In the genomic region with DNA sequence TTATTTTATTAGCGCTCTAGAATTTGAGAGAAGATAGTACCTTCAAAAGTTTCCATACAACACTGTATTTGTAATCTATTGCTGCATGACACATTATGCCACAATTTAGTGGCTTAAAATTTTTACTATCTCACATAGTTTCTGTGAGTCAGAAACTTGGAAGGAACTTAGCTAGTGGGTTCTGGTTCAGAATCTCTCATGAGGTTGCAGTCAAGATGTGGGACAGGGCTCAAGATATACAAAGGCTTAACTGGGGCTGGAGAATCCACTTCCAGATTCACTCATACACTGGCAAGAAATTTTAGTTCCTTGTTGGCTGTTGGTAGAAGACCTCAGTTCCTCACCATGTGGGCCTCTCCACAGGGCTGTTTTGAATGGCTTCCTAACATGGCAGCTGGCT, we compare ENCODE assay signal across 20 cellular contexts. TPM values are rescaled to one million over a fixed set of nuclear protein-coding genes. Genes with fewer than 3 reads are reported as not detected.
"Had no signal": no experiment of that assay in that cellular context is flagged by ENCODE, and none has a peak within 500 bp of the region (broad histone marks: within the 10 kb centered on the region; RNA-seq: fewer than 3 reads in every experiment).

No MANE protein-coding gene starts in this region.

- H3K4me1 ChIP-seq: left lung, prostate gland, right lobe of liver had no signal

- H3K27me3 ChIP-seq: esophagus squamous epithelium, left lung, right lobe of liver, thyroid gland had no signal

- H3K4me1 Mint-ChIP-seq: activated naive CD8-positive, alpha-beta T cell treated with anti-CD3 and anti-CD28 coated beads for 36 hours; stimulated activated memory B cell treated with anti-CD40 and anti-IgM and Interleukin-4, amounts not matched to agents 10 μg/mL and 1 μg/mL and 100 μg/mL, for 72 hours had no signal

- H3K4me3 ChIP-seq: esophagus squamous epithelium, left lung, prostate gland, right lobe of liver, thyroid gland had no signal

- DNase-seq: activated CD4-positive, alpha-beta T cell treated with anti-CD3 and anti-CD28 coated beads, Interleukin-2, amount 50 U/mL, for 4 hours; activated naive CD4-positive, alpha-beta T cell; activated naive CD8-positive, alpha-beta T cell treated with anti-CD3 and anti-CD28 coated beads for 36 hours; effector memory CD8-positive, alpha-beta T cell; esophagus squamous epithelium; foreskin fibroblast; glutamatergic neuron; hypothalamus; left lung; right lobe of liver; stimulated activated CD4-positive, alpha-beta T cell treated with anti-CD3 and anti-CD28 coated beads, Interleukin-4, amount 100 ng/mL, for 4 hours; thyroid gland had no signal

- H3K27ac Mint-ChIP-seq: activated naive CD8-positive, alpha-beta T cell treated with anti-CD3 and anti-CD28 coated beads for 36 hours; activated T-helper 1 cell treated with anti-CD3 and anti-CD28 coated beads, Interleukin-12 subunit alpha, Interleukin-12 subunit beta, Interleukin-2, Interleukin-4 antibody, amounts not matched to agents 30 ng/mL and 10 ng/mL and 1 ng/mL, durations not matched to agents 14 hours and 24 hours and 36 hours; effector memory CD8-positive, alpha-beta T cell; stimulated activated memory B cell treated with anti-CD40 and anti-IgM and Interleukin-4, amounts not matched to agents 10 μg/mL and 1 μg/mL and 100 μg/mL, for 72 hours had no signal

- ATAC-seq: effector memory CD8-positive, alpha-beta T cell; left lung; right lobe of liver; stimulated activated memory B cell treated with anti-CD40 and anti-IgM and Interleukin-4, amounts not matched to agents 10 μg/mL and 1 μg/mL and 100 μg/mL, for 72 hours had no signal

- H3K27ac ChIP-seq: esophagus squamous epithelium, left lung, prostate gland, right lobe of liver, thyroid gland, VCaP had no signal

- H3K36me3 ChIP-seq: esophagus squamous epithelium, left lung, prostate gland, right lobe of liver, thyroid gland had no signal

- H3K9me3 ChIP-seq: prostate gland, right lobe of liver, thyroid gland had no signal

- H3K4me3 Mint-ChIP-seq: activated naive CD8-positive, alpha-beta T cell treated with anti-CD3 and anti-CD28 coated beads for 36 hours; activated T-helper 1 cell treated with anti-CD3 and anti-CD28 coated beads, Interleukin-12 subunit alpha, Interleukin-12 subunit beta, Interleukin-2, Interleukin-4 antibody, amounts not matched to agents 30 ng/mL and 10 ng/mL and 1 ng/mL, durations not matched to agents 14 hours and 24 hours and 36 hours; effector memory CD8-positive, alpha-beta T cell; neural crest cell; stimulated activated memory B cell treated with anti-CD40 and anti-IgM and Interleukin-4, amounts not matched to agents 10 μg/mL and 1 μg/mL and 100 μg/mL, for 72 hours had no signal

RNA-seq across cellular contexts. Expression of a gene that starts 11.5 kb away (rescaled TPM):
- total RNA-seq: activated naive CD8-positive, alpha-beta T cell treated with anti-CD3 and anti-CD28 coated beads for 36 hours; activated T-helper 1 cell treated with anti-CD3 and anti-CD28 coated beads, Interleukin-12 subunit alpha, Interleukin-12 subunit beta, Interleukin-2, Interleukin-4 antibody, amounts not matched to agents 30 ng/mL and 10 ng/mL and 1 ng/mL, durations not matched to agents 14 hours and 24 hours and 36 hours; mononuclear cell; T-helper 1 cell treated with Interleukin-12 subunit alpha and Interleukin-12 subunit beta and Interleukin-4 antibody, amounts not matched to agents 30 ng/mL and 1 ng/mL, for 36 hours; ureter had no signal
